ENCODE assay signal across 14 cellular contexts in the genomic region with DNA sequence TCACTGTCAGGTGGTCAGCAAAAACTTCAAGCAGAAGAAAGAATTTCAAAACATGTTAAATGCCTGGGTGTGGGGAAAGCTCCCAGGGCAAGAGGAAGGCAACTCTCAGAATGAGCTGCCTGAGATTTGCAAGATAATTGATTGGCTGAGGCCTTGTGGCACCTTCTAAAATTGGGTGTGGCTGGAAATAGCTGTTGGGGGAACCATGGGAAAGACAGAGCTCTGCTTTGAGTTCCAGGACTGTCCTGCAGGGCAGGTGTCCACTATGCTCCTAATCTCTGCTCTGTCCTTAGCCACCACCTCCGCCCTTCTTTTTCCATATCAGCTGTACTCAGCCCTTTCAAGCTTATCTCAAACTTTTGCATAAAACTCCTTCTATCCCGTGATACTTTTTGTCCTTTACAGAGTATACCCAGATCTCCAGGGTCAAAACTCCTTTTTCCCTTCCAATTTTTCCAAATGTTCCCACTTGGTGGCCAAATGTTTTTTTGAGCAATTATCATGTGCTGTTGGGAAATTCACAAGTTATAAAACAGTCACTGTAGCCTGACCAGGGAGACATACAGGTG. TPM values are rescaled to one million over a fixed set of nuclear protein-coding genes. Genes with fewer than 3 reads are reported as not detected.
DNase-seq lines count a peak whose midpoint lies in the region; ATAC-seq and TF ChIP-seq lines count a peak whose summit lies in the region.
"Had no signal": no experiment of that assay in that cellular context is flagged by ENCODE, and none has a peak within 500 bp of the region (broad histone marks: within the 10 kb centered on the region; RNA-seq: fewer than 3 reads in every experiment).

No MANE protein-coding gene starts in this region.

- H3K27me3 ChIP-seq in suprapubic skin (no peaks in the 10 kb centered on the region), upper lobe of right lung (no peaks in the 10 kb centered on the region)
- H3K27me3 ChIP-seq: testis had no signal

- no peaks in the 10 kb centered on the region for H3K36me3 Mint-ChIP-seq in activated naive CD8-positive, alpha-beta T cell treated with anti-CD3 and anti-CD28 coated beads, Interleukin-2, amount 50 U/mL, for 24 hours (ENCODE audit: low read depth)
- H3K36me3 Mint-ChIP-seq in activated naive CD8-positive, alpha-beta T cell treated with anti-CD3 and anti-CD28 coated beads for 36 hours = peaks cover 2% of the 10 kb centered on the region
- H3K36me3 Mint-ChIP-seq in activated T-helper 17 cell treated with anti-CD3 and anti-CD28 coated beads, Interleukin-2, amount 50 U/mL, for 72 hours (ENCODE audit: low read depth) = no peaks in the 10 kb centered on the region

- no peak for TF ChIP-seq EP300 in suprapubic skin (IDR thresholded peaks at IDR 0.05)

- no peak overlapping the region for H3K4me3 ChIP-seq in suprapubic skin
- H3K4me3 ChIP-seq in upper lobe of right lung = no peak overlapping the region
- H3K4me3 ChIP-seq: testis had no signal

- H3K9me3 ChIP-seq in suprapubic skin (no peaks in the 10 kb centered on the region), upper lobe of right lung (no peaks in the 10 kb centered on the region)
- H3K9me3 ChIP-seq: testis had no signal

- no peaks in the 10 kb centered on the region for H3K9me3 Mint-ChIP-seq in activated naive CD8-positive, alpha-beta T cell treated with anti-CD3 and anti-CD28 coated beads, Interleukin-2, amount 50 U/mL, for 24 hours
- H3K9me3 Mint-ChIP-seq in activated naive CD8-positive, alpha-beta T cell treated with anti-CD3 and anti-CD28 coated beads for 36 hours = no peaks in the 10 kb centered on the region
- peaks cover 3% of the 10 kb centered on the region for H3K9me3 Mint-ChIP-seq in activated T-helper 17 cell treated with anti-CD3 and anti-CD28 coated beads, Interleukin-2, amount 50 U/mL, for 72 hours
- H3K9me3 Mint-ChIP-seq: activated B cell treated with CpG ODN at 0.5 μM for 24 hours had no signal

- H3K27ac Mint-ChIP-seq in activated naive CD8-positive, alpha-beta T cell treated with anti-CD3 and anti-CD28 coated beads, Interleukin-2, amount 50 U/mL, for 24 hours = peak overlapping the region; percentile 61
- H3K27ac Mint-ChIP-seq in activated naive CD8-positive, alpha-beta T cell treated with anti-CD3 and anti-CD28 coated beads for 36 hours = no peak overlapping the region
- H3K27ac Mint-ChIP-seq in activated T-helper 17 cell treated with anti-CD3 and anti-CD28 coated beads, Interleukin-2, amount 50 U/mL, for 72 hours = peak overlapping the region; percentile 37
- H3K27ac Mint-ChIP-seq: activated B cell treated with CpG ODN at 0.5 μM for 24 hours had no signal

- no peak for DNase-seq in activated naive CD8-positive, alpha-beta T cell treated with anti-CD3 and anti-CD28 coated beads, Interleukin-2, amount 50 U/mL, for 24 hours
- DNase-seq in activated naive CD8-positive, alpha-beta T cell treated with anti-CD3 and anti-CD28 coated beads for 36 hours = no peak
- no peak for DNase-seq in left colon
- DNase-seq in suprapubic skin (ENCODE audit: low spot score in 2 of 2) = no peak
- no peak for DNase-seq in upper lobe of right lung
- DNase-seq: activated B cell treated with CpG ODN at 0.5 μM for 24 hours, amniotic stem cell, GDM1, NCI-H510A, testis had no signal

- no peaks in the 10 kb centered on the region for H3K27me3 Mint-ChIP-seq in activated naive CD8-positive, alpha-beta T cell treated with anti-CD3 and anti-CD28 coated beads, Interleukin-2, amount 50 U/mL, for 24 hours
- no peaks in the 10 kb centered on the region for H3K27me3 Mint-ChIP-seq in activated naive CD8-positive, alpha-beta T cell treated with anti-CD3 and anti-CD28 coated beads for 36 hours
- H3K27me3 Mint-ChIP-seq in activated T-helper 17 cell treated with anti-CD3 and anti-CD28 coated beads, Interleukin-2, amount 50 U/mL, for 72 hours = no peaks in the 10 kb centered on the region
- H3K27me3 Mint-ChIP-seq: activated B cell treated with CpG ODN at 0.5 μM for 24 hours; naive thymus-derived CD4-positive, alpha-beta T cell had no signal

- peak in 1 of 2 donors; percentile 10 for TF ChIP-seq CTCF in suprapubic skin (IDR thresholded peaks at IDR 0.05)
- no peak for TF ChIP-seq CTCF in upper lobe of right lung (IDR thresholded peaks at IDR 0.05)

- H3K27ac ChIP-seq in suprapubic skin (peak overlapping the region; percentile 71), upper lobe of right lung (no peak overlapping the region)
- H3K27ac ChIP-seq: testis had no signal

- peaks cover 20% of the 10 kb centered on the region for H3K4me1 Mint-ChIP-seq in activated naive CD8-positive, alpha-beta T cell treated with anti-CD3 and anti-CD28 coated beads, Interleukin-2, amount 50 U/mL, for 24 hours
- peaks cover 10% of the 10 kb centered on the region for H3K4me1 Mint-ChIP-seq in activated naive CD8-positive, alpha-beta T cell treated with anti-CD3 and anti-CD28 coated beads for 36 hours
- H3K4me1 Mint-ChIP-seq in activated T-helper 17 cell treated with anti-CD3 and anti-CD28 coated beads, Interleukin-2, amount 50 U/mL, for 72 hours = peaks cover 25% of the 10 kb centered on the region

- no peak for TF ChIP-seq POLR2A in suprapubic skin (IDR thresholded peaks at IDR 0.05)

- intact Hi-C loops in left colon (cut with DNase I, micrococcal nuclease) = no loop called here
- intact Hi-C loops in upper lobe of right lung (cut with DNase I) = no loop called here

- 75% methylated on average over 2 of the region's 2 CpGs for WGBS in suprapubic skin

- H3K36me3 ChIP-seq in suprapubic skin (no peaks in the 10 kb centered on the region), upper lobe of right lung (no peaks in the 10 kb centered on the region)

- peaks cover 18% of the 10 kb centered on the region for H3K4me1 ChIP-seq in suprapubic skin
- H3K4me1 ChIP-seq in upper lobe of right lung = peaks cover 7% of the 10 kb centered on the region
- H3K4me1 ChIP-seq: testis had no signal

- no peak for ATAC-seq in activated naive CD8-positive, alpha-beta T cell treated with anti-CD3 and anti-CD28 coated beads, Interleukin-2, amount 50 U/mL, for 24 hours
- ATAC-seq in activated T-helper 17 cell treated with anti-CD3 and anti-CD28 coated beads, Interleukin-2, amount 50 U/mL, for 72 hours (replicated peaks) = no peak
- ATAC-seq in left colon (peak; percentile 36), GM21825 (IDR thresholded peaks at IDR 0.05; ENCODE audit: unreplicated experiment) (no peak), upper lobe of right lung (no peak), esophagus mucosa (no peak)

- no peak overlapping the region for H3K4me3 Mint-ChIP-seq in activated naive CD8-positive, alpha-beta T cell treated with anti-CD3 and anti-CD28 coated beads, Interleukin-2, amount 50 U/mL, for 24 hours
- no peak overlapping the region for H3K4me3 Mint-ChIP-seq in activated naive CD8-positive, alpha-beta T cell treated with anti-CD3 and anti-CD28 coated beads for 36 hours
- H3K4me3 Mint-ChIP-seq in activated T-helper 17 cell treated with anti-CD3 and anti-CD28 coated beads, Interleukin-2, amount 50 U/mL, for 72 hours = peak overlapping the region; percentile 3
- H3K4me3 Mint-ChIP-seq: activated B cell treated with CpG ODN at 0.5 μM for 24 hours had no signal

RNA-seq across cellular contexts. Expression of a gene that starts 23.8 kb away (rescaled TPM):
- 10 to 100 TPM; 32.9 to 34.3 TPM for total RNA-seq in activated naive CD8-positive, alpha-beta T cell treated with anti-CD3 and anti-CD28 coated beads for 36 hours
- 10 to 100 TPM; 33.6 to 34.9 TPM for total RNA-seq in activated T-helper 17 cell treated with anti-CD3 and anti-CD28 coated beads, Interleukin-2, amount 50 U/mL, for 72 hours
- total RNA-seq in left colon = 10 to 100 TPM; 61.0 to 69.5 TPM
- total RNA-seq in suprapubic skin = 10 to 100 TPM; 44.6 to 58.2 (median 50.5) TPM
- total RNA-seq in upper lobe of right lung = 88.4 TPM
- 55.7 TPM for total RNA-seq in esophagus mucosa
